20 cellular contexts compared by ENCODE assay signal in the genomic region with DNA sequence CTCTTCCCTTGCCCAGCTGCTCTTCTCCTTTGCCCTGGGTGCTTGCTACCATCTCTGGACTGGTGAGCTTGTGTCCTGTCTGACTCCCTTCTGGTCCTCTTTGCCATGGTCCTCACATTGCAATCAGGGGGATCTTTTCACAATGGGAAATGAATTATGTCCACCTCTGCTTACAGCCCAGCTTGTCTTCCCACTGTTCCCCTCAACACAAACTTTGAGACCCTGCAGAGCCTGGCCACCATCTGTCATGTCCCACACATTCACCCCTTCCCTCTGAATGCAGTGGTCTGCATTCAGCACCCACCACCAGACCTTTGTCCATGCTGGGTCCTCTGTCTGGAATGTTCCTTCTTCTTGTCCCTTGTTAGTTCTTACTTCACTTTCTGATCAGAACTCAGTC.
DNase-seq lines count a peak whose midpoint lies in the region; ATAC-seq and TF ChIP-seq lines count a peak whose summit lies in the region.
"Had no signal": no experiment of that assay in that cellular context is flagged by ENCODE, and none has a peak within 500 bp of the region (broad histone marks: within the 10 kb centered on the region; RNA-seq: fewer than 3 reads in every experiment).

No MANE protein-coding gene starts in this region.

- H3K79me1 ChIP-seq in H9 (ENCODE audit: insufficient read depth, low read depth, low read length, poor library complexity, severe bottlenecking) = no peaks in the 10 kb centered on the region

- no peaks in the 10 kb centered on the region for H3K9me3 Mint-ChIP-seq in activated naive CD4-positive, alpha-beta T cell treated with anti-CD3 and anti-CD28 coated beads, Interleukin-2, amount 50 U/mL, for 24 hours
- H3K9me3 Mint-ChIP-seq in H9 = no peaks in the 10 kb centered on the region; a peak in 1 of 5 replicates
- H3K9me3 Mint-ChIP-seq: CD4-positive, alpha-beta T cell; CD8-positive, alpha-beta T cell had no signal

- H3K4me3 Mint-ChIP-seq in activated naive CD4-positive, alpha-beta T cell treated with anti-CD3 and anti-CD28 coated beads, Interleukin-2, amount 50 U/mL, for 24 hours = no peak overlapping the region
- H3K4me3 Mint-ChIP-seq in H9 = no peak overlapping the region
- H3K4me3 Mint-ChIP-seq: B cell; CD4-positive, alpha-beta T cell; CD8-positive, alpha-beta T cell had no signal

- no peaks in the 10 kb centered on the region for H3K79me2 ChIP-seq in H9 (ENCODE audit: insufficient read depth, low read length)

- H3K18ac ChIP-seq in H9 (ENCODE audit: insufficient read length, low read depth, low read length) = no peak overlapping the region

- intact Hi-C loops in esophagus muscularis mucosa (cut with DNase I) = no loop called here

- H3K4me1 ChIP-seq in H9 (ENCODE audit: insufficient read depth, low read length) (no peaks in the 10 kb centered on the region), esophagus muscularis mucosa (no peaks in the 10 kb centered on the region)
- H3K4me1 ChIP-seq: Caco-2 had no signal

- no peak overlapping the region for H2BK20ac ChIP-seq in H9 (ENCODE audit: low read depth, low read length, poor library complexity, severe bottlenecking)

- TF ChIP-seq CTCF in H9 (conservative IDR thresholded peaks at IDR 0.05) (no peak), esophagus muscularis mucosa (IDR thresholded peaks at IDR 0.05) (no peak)

- H3K9me3 ChIP-seq in H9 (ENCODE audit: control insufficient read depth, low read depth, low read length) (no peaks in the 10 kb centered on the region), esophagus muscularis mucosa (no peaks in the 10 kb centered on the region)
- H3K9me3 ChIP-seq: A549; BLaER1 treated with 17β-estradiol and CSF1 and Interleukin-3, amounts not matched to agents 10 nM and 100 nM; Caco-2 had no signal

- no peak overlapping the region for H2BK12ac ChIP-seq in H9 (ENCODE audit: insufficient read length, low read depth, low read length)

- H3K36me3 Mint-ChIP-seq in activated naive CD4-positive, alpha-beta T cell treated with anti-CD3 and anti-CD28 coated beads, Interleukin-2, amount 50 U/mL, for 24 hours = no peaks in the 10 kb centered on the region
- no peaks in the 10 kb centered on the region for H3K36me3 Mint-ChIP-seq in H9 (ENCODE audit: insufficient read depth in 1 of 3, low read depth in 3 of 3)
- H3K36me3 Mint-ChIP-seq: CD8-positive, alpha-beta T cell had no signal

- no peak overlapping the region for H3K14ac ChIP-seq in H9 (ENCODE audit: insufficient read depth, low read length)

- peaks cover 13% of the 10 kb centered on the region for H3K27me3 Mint-ChIP-seq in activated naive CD4-positive, alpha-beta T cell treated with anti-CD3 and anti-CD28 coated beads, Interleukin-2, amount 50 U/mL, for 24 hours
- H3K27me3 Mint-ChIP-seq in H9 (ENCODE audit: low read depth) = peaks cover 30% of the 10 kb centered on the region

- H3K4me1 Mint-ChIP-seq in activated naive CD4-positive, alpha-beta T cell treated with anti-CD3 and anti-CD28 coated beads, Interleukin-2, amount 50 U/mL, for 24 hours = no peaks in the 10 kb centered on the region
- H3K4me1 Mint-ChIP-seq in H9 = no peaks in the 10 kb centered on the region
- H3K4me1 Mint-ChIP-seq: B cell had no signal

- H3K56ac ChIP-seq in H9 (ENCODE audit: insufficient read length, low read depth, low read length) = no peak overlapping the region

- H2AFZ ChIP-seq in H9 (ENCODE audit: low read length) = no peak overlapping the region

- DNase-seq in activated naive CD4-positive, alpha-beta T cell (lab: John Stamatoyannopoulos, UW) = no peak
- DNase-seq in H9 (peak; percentile 7), esophagus muscularis mucosa (ENCODE audit: extremely low spot score) (peak; percentile 66), left lobe of liver (ENCODE audit: low spot score) (peak; percentile 11), NCI-H510A treated with DMSO at 0.1 percent for 48 hours (lab: John Stamatoyannopoulos, UW) (no peak), cerebellar cortex (ENCODE audit: low spot score) (no peak)
- no peak for DNase-seq in stimulated activated naive CD4-positive, alpha-beta T cell treated with Interleukin-2 at 50 U/mL for 16 hours (lab: John Stamatoyannopoulos, UW)
- DNase-seq: AML-193; Caco-2; Calu3; CD4-positive, alpha-beta T cell; CD8-positive, alpha-beta T cell; DMS79 treated with DMSO at 0.1 percent for 48 hours; GF-D8 had no signal

- H4K91ac ChIP-seq in H9 (ENCODE audit: insufficient read length, low read depth, low read length) = no peak overlapping the region

- no peak overlapping the region for H3K9ac ChIP-seq in H9 (ENCODE audit: extremely low read depth, insufficient read length, low read length)
- H3K9ac ChIP-seq: BLaER1 treated with 17β-estradiol and CSF1 and Interleukin-3, amounts not matched to agents 10 nM and 100 nM had no signal

- no peak for ATAC-seq in left lobe of liver
- ATAC-seq: A549; CD8-positive, alpha-beta T cell had no signal

- H3K4me2 ChIP-seq in H9 (ENCODE audit: insufficient read depth, insufficient read length, low read length) = no peak overlapping the region
- H3K4me2 ChIP-seq: A549 had no signal

- no peak overlapping the region for H3K27ac ChIP-seq in H9 (ENCODE audit: insufficient read length, low read depth, low read length)
- no peak overlapping the region for H3K27ac ChIP-seq in esophagus muscularis mucosa (replicated peaks in 1 of 4)
- H3K27ac ChIP-seq: 22Rv1; A549; BLaER1 treated with 17β-estradiol and CSF1 and Interleukin-3, amounts not matched to agents 10 nM and 100 nM; C4-2B had no signal

- no peak overlapping the region for H3K23ac ChIP-seq in H9 (ENCODE audit: insufficient read length, low read depth, low read length)

- no peak overlapping the region for H2BK120ac ChIP-seq in H9 (ENCODE audit: low read depth, low read length, poor library complexity, severe bottlenecking)

- H4K8ac ChIP-seq in H9 (replicated peaks; ENCODE audit: insufficient read length, low read depth, low read length) = no peak overlapping the region

- H2AK5ac ChIP-seq in H9 (ENCODE audit: insufficient read length, low read length) = no peak overlapping the region

- no peaks in the 10 kb centered on the region for H4K20me1 ChIP-seq in H9 (ENCODE audit: control insufficient read depth, insufficient read depth, insufficient read length)
- H4K20me1 ChIP-seq: BLaER1 treated with 17β-estradiol and CSF1 and Interleukin-3, amounts not matched to agents 10 nM and 100 nM had no signal

- no peaks in the 10 kb centered on the region for H3K23me2 ChIP-seq in H9 (ENCODE audit: insufficient read length, low read depth, low read length, poor library complexity, severe bottlenecking)

- TF ChIP-seq POLR2A in esophagus muscularis mucosa (IDR thresholded peaks at IDR 0.05; ENCODE audit: low read depth) = no peak

- TF ChIP-seq EP300 in esophagus muscularis mucosa (IDR thresholded peaks at IDR 0.05) = no peak

- no peak overlapping the region for H3K4ac ChIP-seq in H9 (ENCODE audit: low read depth, low read length)

- no peak overlapping the region for H2BK15ac ChIP-seq in H9 (ENCODE audit: low read depth, low read length)

- H4K5ac ChIP-seq in H9 (ENCODE audit: insufficient read length, low read depth, low read length) = no peak overlapping the region

- H3K27ac Mint-ChIP-seq in activated naive CD4-positive, alpha-beta T cell treated with anti-CD3 and anti-CD28 coated beads, Interleukin-2, amount 50 U/mL, for 24 hours = peak overlapping the region; percentile 6
- H3K27ac Mint-ChIP-seq in H9 = no peak overlapping the region
- H3K27ac Mint-ChIP-seq: B cell; CD4-positive, alpha-beta T cell; CD8-positive, alpha-beta T cell had no signal

- H3T11ph ChIP-seq in H9 (ENCODE audit: low read length) = no peak overlapping the region

- no peak overlapping the region for H2BK5ac ChIP-seq in H9 (ENCODE audit: insufficient read length, low read length)

- no peaks in the 10 kb centered on the region for H3K27me3 ChIP-seq in H9 (ENCODE audit: insufficient read depth, low read length)
- peaks cover 0 to 3% (median 0%) of the 10 kb centered on the region in 4 donors for H3K27me3 ChIP-seq in esophagus muscularis mucosa
- H3K27me3 ChIP-seq: BLaER1 treated with 17β-estradiol and CSF1 and Interleukin-3, amounts not matched to agents 10 nM and 100 nM had no signal

- no peak overlapping the region for H3K4me3 ChIP-seq in esophagus muscularis mucosa
- H3K4me3 ChIP-seq: A549; BLaER1 treated with 17β-estradiol and CSF1 and Interleukin-3, amounts not matched to agents 10 nM and 100 nM had no signal

- no peaks in the 10 kb centered on the region for H3K36me3 ChIP-seq in esophagus muscularis mucosa
- H3K36me3 ChIP-seq: BLaER1 treated with 17β-estradiol and CSF1 and Interleukin-3, amounts not matched to agents 10 nM and 100 nM had no signal

Comparison
In these comparisons a context has a peak if more than half of its experiments do, and no peak if none do; other contexts are left out.
1. DNase-seq: peak in H9 (single experiment), esophagus muscularis mucosa (single experiment) and left lobe of liver (single experiment); none in activated naive CD4-positive, alpha-beta T cell (0 of 4), stimulated activated naive CD4-positive, alpha-beta T cell treated with Interleukin-2 at 50 U/mL for 16 hours (single experiment), NCI-H510A treated with DMSO at 0.1 percent for 48 hours (single experiment) and cerebellar cortex (single experiment).